In genomic region chr11:5600374-5600851, GRCh38 we compare ENCODE assay signal across 8 cellular contexts. TPM values are rescaled to one million over a fixed set of nuclear protein-coding genes. Genes with fewer than 3 reads are reported as not detected.
DNase-seq lines count a peak whose midpoint lies in the region; ATAC-seq, FAIRE-seq and TF ChIP-seq lines count a peak whose summit lies in the region.

No MANE protein-coding gene starts in this region.

- no peak overlapping the region for H2AFZ ChIP-seq in MM.1S (ENCODE audit: low read length)
- H2AFZ ChIP-seq in HepG2 (ENCODE audit: low read length): no peak overlapping the region

- WGBS in HepG2 (ENCODE audit: low lambda C conversion rate): 7% methylated on average over 9 of the region's 9 CpGs

- H3K36me3 ChIP-seq in HEK293 (ENCODE audit: control insufficient read depth in 2 of 2, insufficient read depth in 1 of 2, low read length in 2 of 2) (peaks cover 0 to 12% of the 10 kb centered on the region in 2 experiments; a peak in 1 of 3 replicates), MM.1S (replicated peaks; ENCODE audit: insufficient read depth, low read length) (no peaks in the 10 kb centered on the region), HepG2 (replicated peaks in 1 of 2; ENCODE audit: control insufficient read depth in 1 of 2, insufficient read depth in 2 of 2, low read length in 2 of 2) (no peaks in the 10 kb centered on the region)

- no peaks in the 10 kb centered on the region for H4K20me1 ChIP-seq in MM.1S (ENCODE audit: insufficient read depth, low read length)
- no peaks in the 10 kb centered on the region for H4K20me1 ChIP-seq in HepG2 (ENCODE audit: insufficient read depth, low read length)

- H3K4me1 ChIP-seq in HEK293 (ENCODE audit: control insufficient read depth, insufficient read depth, low read length): no peaks in the 10 kb centered on the region
- H3K4me1 ChIP-seq in MM.1S (ENCODE audit: low read length): no peaks in the 10 kb centered on the region
- H3K4me1 ChIP-seq in HepG2 (ENCODE audit: insufficient read depth, low read length): no peaks in the 10 kb centered on the region

- H3K4me2 ChIP-seq in MM.1S (ENCODE audit: low read depth, low read length): no peak overlapping the region
- no peak overlapping the region for H3K4me2 ChIP-seq in HepG2 (ENCODE audit: low read depth, low read length)

- H3K79me2 ChIP-seq in MM.1S (ENCODE audit: low read length) (no peaks in the 10 kb centered on the region), HepG2 (ENCODE audit: insufficient read depth, low read length) (no peaks in the 10 kb centered on the region)

- TF ChIP-seq EP300 in HepG2 (IDR thresholded peaks at IDR 0.05; ENCODE audit: low read depth in 2 of 2, low read length in 2 of 2) (no peak), HepG2 (CRISPR knock-in tag; IDR thresholded peaks at IDR 0.05; ENCODE audit: borderline replicate concordance) (no peak)

- ATAC-seq in HepG2: peak; percentile 99

- no peaks in the 10 kb centered on the region for H3F3A ChIP-seq in MM.1S (ENCODE audit: insufficient read depth, low read length)

- H3K27me3 Mint-ChIP-seq in chondrocyte (ENCODE audit: low read depth): no peaks in the 10 kb centered on the region

- H3K27ac ChIP-seq in HEK293 (ENCODE audit: extremely low read depth, low read depth, low read length) (no peak overlapping the region), MM.1S (ENCODE audit: low read length) (no peak overlapping the region), VCaP (no peak overlapping the region), HepG2 (ENCODE audit: extremely low read length, insufficient read depth, low read length) (no peak overlapping the region)

- H3K4me1 Mint-ChIP-seq in chondrocyte (ENCODE audit: low read depth): peaks cover 42% of the 10 kb centered on the region

- TF ChIP-seq CTCF in HEK293 (tag by site-specific recombination; IDR thresholded peaks at IDR 0.05): peak; percentile 66
- TF ChIP-seq CTCF in MM.1S (IDR thresholded peaks at IDR 0.05; ENCODE audit: low read length): peak; percentile 73
- peak; percentile 83 for TF ChIP-seq CTCF in VCaP (conservative IDR thresholded peaks at IDR 0.05)
- TF ChIP-seq CTCF in chondrocyte (IDR thresholded peaks at IDR 0.05): peak; percentile 92
- TF ChIP-seq CTCF in HepG2 (CRISPR knock-in tag; IDR thresholded peaks at IDR 0.05): peak; percentile 77

- DNase-seq in NCI-H524 (lab: John Stamatoyannopoulos, UW) (peak; percentile 8 to 47), NCI-H524 treated with DMSO at 0.1 percent for 48 hours (lab: John Stamatoyannopoulos, UW) (no peak), MM.1S (peak; percentile 67), chondrocyte (ENCODE audit: low spot score) (no peak), HepG2 (ENCODE audit: low spot score) (peak; percentile 63)
- DNase-seq in stimulated activated CD4-positive, alpha-beta T cell treated with anti-CD3 and anti-CD28 coated beads, TNF-alpha, amount 100 ng/mL, for 1 hour (ENCODE audit: low read depth in 3 of 3, low spot score in 1 of 3): peak in 2 of 3 donors; percentile 14 to 22

- CTCF ChIA-PET in HEK293 (lab: Yijun Ruan, JAX) (interaction anchor here (0.5 to 1.4 kb wide), 5 partner anchors 11 to 113 kb away, joined by 3 to 11 read pairs (median 3); no protein-coding TSS in a partner anchor), HepG2 (lab: Yijun Ruan, JAX; ENCODE audit: low intra/inter-chr PET ratio, low total read pairs) (interaction anchor here (1.0 to 2.9 kb wide), 2 partner anchors 208 to 753 kb away, joined by 4 to 37 read pairs; partner anchors contain the start of gene OR52N2)

- H3K27me3 ChIP-seq in MM.1S (replicated peaks; ENCODE audit: insufficient read depth, low read length): no peaks in the 10 kb centered on the region
- H3K27me3 ChIP-seq in HepG2 (ENCODE audit: control insufficient read depth in 1 of 2, insufficient read depth in 2 of 2, low read length in 2 of 2): 0 out of 5 replicates have a peak, but pooled peaks cover 0 to 4% of the 10 kb centered on the region in 2 experiments

- H3K36me3 Mint-ChIP-seq in chondrocyte (ENCODE audit: low read depth): peaks cover 1% of the 10 kb centered on the region

- peak overlapping the region; percentile 85 for H3K27ac Mint-ChIP-seq in chondrocyte (ENCODE audit: unreplicated experiment)

- intact Hi-C loops in HepG2 (cut with micrococcal nuclease; ENCODE audit: unreplicated experiment): loop anchor here (1.0 kb wide), 1 partner anchor 208 kb away; the partner anchor contains the start of gene OR52N2

- FAIRE-seq in HepG2 (lab: Jason Lieb, UNC): peak; percentile 83

- H3K9me3 ChIP-seq in HEK293 (ENCODE audit: control insufficient read depth, insufficient read depth, low read depth, low read length): no peaks in the 10 kb centered on the region
- H3K9me3 ChIP-seq in MM.1S (replicated peaks; ENCODE audit: insufficient read depth, low read length): no peaks in the 10 kb centered on the region
- no peaks in the 10 kb centered on the region for H3K9me3 ChIP-seq in HepG2 (ENCODE audit: low read length)

- in situ Hi-C loops in HepG2 (cut with HindIII; ENCODE audit: extremely low pct_ligation_motif_present, low pct_unique_long_range_greater_than_20kb): loop anchor here (5.0 kb wide), 1 partner anchor 207 kb away; the partner anchor contains the start of gene OR52N2

- no peak overlapping the region for H3K4me3 Mint-ChIP-seq in chondrocyte (ENCODE audit: unreplicated experiment)

- no peak overlapping the region for H3K9ac ChIP-seq in MM.1S (ENCODE audit: low read length)
- H3K9ac ChIP-seq in HepG2 (ENCODE audit: insufficient read depth, low read depth, low read length): no peak overlapping the region

- no peak for TF ChIP-seq POLR2A in HepG2 (IDR thresholded peaks at IDR 0.05; ENCODE audit: insufficient read depth in 1 of 2, low read depth in 2 of 2, low read length in 2 of 2)

- no peaks in the 10 kb centered on the region for H3K9me2 ChIP-seq in MM.1S (replicated peaks; ENCODE audit: insufficient read depth, low read length)

- POLR2A ChIA-PET in HEK293 (lab: Yijun Ruan, JAX) (interaction anchor here (0.5 kb wide), 1 partner anchor 22 kb away, joined by 4 read pairs; no protein-coding TSS in a partner anchor), HepG2 (lab: Yijun Ruan, JAX) (interaction anchor here (1.1 kb wide), 1 partner anchor 84 kb away, joined by 3 read pairs; no protein-coding TSS in a partner anchor)

- no TSS peak for BruUV-seq in HepG2 (replicated peaks; lab: Mats Ljungman, UMichigan)

- H3K4me3 ChIP-seq in HEK293 (ENCODE audit: low read depth, low read length) (no peak overlapping the region), MM.1S (ENCODE audit: low read length) (no peak overlapping the region), HepG2 (replicated peaks in 1 of 3; ENCODE audit: insufficient read depth in 1 of 3, low read depth in 2 of 3, low read length in 3 of 3) (no peak overlapping the region)

- no peaks in the 10 kb centered on the region for H3K9me3 Mint-ChIP-seq in chondrocyte (ENCODE audit: low read depth)

- no peak; the same call in 1 of the 2 replicates for TF ChIP-seq RAD21 in HepG2 (CRISPR knock-in tag; IDR thresholded peaks at IDR 0.05)

RNA-seq across cellular contexts. Expression of gene TRIM6, which starts 4.0 kb away (rescaled TPM):
- total RNA-seq in chondrocyte (1.5 to 2.3 TPM (median 2.1 TPM) in 3 replicates), HepG2 (2016; rRNA removed; fragmentation: Illumina TruSeq; extraction: Trizol) (not detected in 2 replicates)
- total RNA-seq in HepG2 (2016; cell fraction: cytosol; rRNA removed; fragmentation: Illumina TruSeq; extraction: Trizol; ENCODE audit: low read depth): not detected in 2 replicates
- not detected in 2 replicates for total RNA-seq in HepG2 (2016; cell fraction: insoluble cytoplasmic fraction; rRNA removed; fragmentation: Illumina TruSeq; extraction: Trizol)
- not detected in 2 replicates for total RNA-seq in HepG2 (2016; cell fraction: membrane; rRNA removed; fragmentation: Illumina TruSeq; extraction: Trizol)
- total RNA-seq in HepG2 (2016; cell fraction: nucleus; rRNA removed; fragmentation: Illumina TruSeq; extraction: Trizol): not detected in 2 replicates
- polyA plus RNA-seq in HepG2 (2011; rRNA removed): not detected in 2 replicates
- polyA plus RNA-seq in HepG2 (2011; cell fraction: cytosol; rRNA removed): not detected in 2 replicates
- polyA plus RNA-seq in HepG2 (2011; cell fraction: nucleus; rRNA removed): not detected in 2 replicates
- not detected in 2 replicates for polyA plus RNA-seq in HepG2 (2012)
- polyA plus RNA-seq in HepG2 (2016; cell fraction: cytosol; fragmentation: Illumina TruSeq; extraction: Trizol; ENCODE audit: low read depth): not detected in 2 replicates
- polyA plus RNA-seq in HepG2 (2016; cell fraction: insoluble cytoplasmic fraction; fragmentation: Illumina TruSeq; extraction: Trizol; ENCODE audit: low read depth): not detected in 2 replicates
- not detected in 2 replicates for polyA plus RNA-seq in HepG2 (2016; cell fraction: membrane; fragmentation: Illumina TruSeq; extraction: Trizol; ENCODE audit: low read depth)
- not detected in 2 replicates for polyA plus RNA-seq in HepG2 (2016; cell fraction: nucleus; fragmentation: Illumina TruSeq; extraction: Trizol; ENCODE audit: insufficient read depth, low read depth)
- polyA minus RNA-seq in HepG2 (2011; rRNA and poly(A)+ RNA removed; ENCODE audit: low replicate concordance): not detected in 2 replicates
- polyA minus RNA-seq in HepG2 (2011; cell fraction: cytosol; rRNA and poly(A)+ RNA removed): not detected in 2 replicates
- not detected in 2 replicates for polyA minus RNA-seq in HepG2 (2011; cell fraction: nucleus; rRNA and poly(A)+ RNA removed)

RNA-seq across cellular contexts. Expression of gene OR52B6, which starts 19.7 kb away (rescaled TPM):
- total RNA-seq in chondrocyte (not detected in 3 replicates), HepG2 (2016; rRNA removed; fragmentation: Illumina TruSeq; extraction: Trizol) (not detected in 2 replicates)
- total RNA-seq in HepG2 (2016; cell fraction: cytosol; rRNA removed; fragmentation: Illumina TruSeq; extraction: Trizol; ENCODE audit: low read depth): not detected in 2 replicates
- total RNA-seq in HepG2 (2016; cell fraction: insoluble cytoplasmic fraction; rRNA removed; fragmentation: Illumina TruSeq; extraction: Trizol): not detected in 2 replicates
- not detected in 2 replicates for total RNA-seq in HepG2 (2016; cell fraction: membrane; rRNA removed; fragmentation: Illumina TruSeq; extraction: Trizol)
- not detected in 2 replicates for total RNA-seq in HepG2 (2016; cell fraction: nucleus; rRNA removed; fragmentation: Illumina TruSeq; extraction: Trizol)
- polyA plus RNA-seq in HepG2 (2011; rRNA removed): not detected in 2 replicates
- not detected in 2 replicates for polyA plus RNA-seq in HepG2 (2011; cell fraction: cytosol; rRNA removed)
- not detected in 2 replicates for polyA plus RNA-seq in HepG2 (2011; cell fraction: nucleus; rRNA removed)
- not detected in 2 replicates for polyA plus RNA-seq in HepG2 (2012)
- not detected in 2 replicates for polyA plus RNA-seq in HepG2 (2016; cell fraction: cytosol; fragmentation: Illumina TruSeq; extraction: Trizol; ENCODE audit: low read depth)
- not detected in 2 replicates for polyA plus RNA-seq in HepG2 (2016; cell fraction: insoluble cytoplasmic fraction; fragmentation: Illumina TruSeq; extraction: Trizol; ENCODE audit: low read depth)
- not detected in 2 replicates for polyA plus RNA-seq in HepG2 (2016; cell fraction: membrane; fragmentation: Illumina TruSeq; extraction: Trizol; ENCODE audit: low read depth)
- not detected in 2 replicates for polyA plus RNA-seq in HepG2 (2016; cell fraction: nucleus; fragmentation: Illumina TruSeq; extraction: Trizol; ENCODE audit: insufficient read depth, low read depth)
- polyA minus RNA-seq in HepG2 (2011; rRNA and poly(A)+ RNA removed; ENCODE audit: low replicate concordance): not detected in 2 replicates
- not detected in 2 replicates for polyA minus RNA-seq in HepG2 (2011; cell fraction: cytosol; rRNA and poly(A)+ RNA removed)
- polyA minus RNA-seq in HepG2 (2011; cell fraction: nucleus; rRNA and poly(A)+ RNA removed): not detected in 2 replicates

RNA-seq across cellular contexts. Expression of gene TRIM34, which starts 24.4 kb away (rescaled TPM):
- 1.6 to 4.0 TPM (median 2.1 TPM) in 3 replicates for total RNA-seq in chondrocyte
- 0.42 and 0.72 TPM in 2 replicates for total RNA-seq in HepG2 (2016; rRNA removed; fragmentation: Illumina TruSeq; extraction: Trizol)
- total RNA-seq in HepG2 (2016; cell fraction: cytosol; rRNA removed; fragmentation: Illumina TruSeq; extraction: Trizol; ENCODE audit: low read depth): 0.09 TPM in 1 of 2 replicates, not detected in the other
- 0.40 and 0.48 TPM in 2 replicates for total RNA-seq in HepG2 (2016; cell fraction: insoluble cytoplasmic fraction; rRNA removed; fragmentation: Illumina TruSeq; extraction: Trizol)
- 0.10 and 0.40 TPM in 2 replicates for total RNA-seq in HepG2 (2016; cell fraction: membrane; rRNA removed; fragmentation: Illumina TruSeq; extraction: Trizol)
- total RNA-seq in HepG2 (2016; cell fraction: nucleus; rRNA removed; fragmentation: Illumina TruSeq; extraction: Trizol): 0.47 and 0.68 TPM in 2 replicates
- 0.13 and 0.33 TPM in 2 replicates for polyA plus RNA-seq in HepG2 (2011; rRNA removed)
- 0.11 and 0.17 TPM in 2 replicates for polyA plus RNA-seq in HepG2 (2011; cell fraction: cytosol; rRNA removed)
- polyA plus RNA-seq in HepG2 (2011; cell fraction: nucleus; rRNA removed): 0.35 and 0.83 TPM in 2 replicates
- polyA plus RNA-seq in HepG2 (2012): 0.07 and 0.16 TPM in 2 replicates
- 0.12 TPM in 1 of 2 replicates, not detected in the other for polyA plus RNA-seq in HepG2 (2016; cell fraction: cytosol; fragmentation: Illumina TruSeq; extraction: Trizol; ENCODE audit: low read depth)
- 0.43 and 0.85 TPM in 2 replicates for polyA plus RNA-seq in HepG2 (2016; cell fraction: insoluble cytoplasmic fraction; fragmentation: Illumina TruSeq; extraction: Trizol; ENCODE audit: low read depth)
- 0.09 TPM in 1 of 2 replicates, not detected in the other for polyA plus RNA-seq in HepG2 (2016; cell fraction: membrane; fragmentation: Illumina TruSeq; extraction: Trizol; ENCODE audit: low read depth)
- 0.57 and 0.62 TPM in 2 replicates for polyA plus RNA-seq in HepG2 (2016; cell fraction: nucleus; fragmentation: Illumina TruSeq; extraction: Trizol; ENCODE audit: insufficient read depth, low read depth)
- 2.3 TPM in 1 of 2 replicates, not detected in the other for polyA minus RNA-seq in HepG2 (2011; rRNA and poly(A)+ RNA removed; ENCODE audit: low replicate concordance)
- polyA minus RNA-seq in HepG2 (2011; cell fraction: cytosol; rRNA and poly(A)+ RNA removed): not detected in 2 replicates
- 0.26 and 0.62 TPM in 2 replicates for polyA minus RNA-seq in HepG2 (2011; cell fraction: nucleus; rRNA and poly(A)+ RNA removed)

RNA-seq across cellular contexts. Expression of gene OR52H1, which starts 52.1 kb away (rescaled TPM):
- total RNA-seq in chondrocyte (0.39 TPM in 1 of 3 replicates, not detected in the others), HepG2 (2016; rRNA removed; fragmentation: Illumina TruSeq; extraction: Trizol) (not detected in 2 replicates)
- not detected in 2 replicates for total RNA-seq in HepG2 (2016; cell fraction: cytosol; rRNA removed; fragmentation: Illumina TruSeq; extraction: Trizol; ENCODE audit: low read depth)
- total RNA-seq in HepG2 (2016; cell fraction: insoluble cytoplasmic fraction; rRNA removed; fragmentation: Illumina TruSeq; extraction: Trizol): not detected in 2 replicates
- total RNA-seq in HepG2 (2016; cell fraction: membrane; rRNA removed; fragmentation: Illumina TruSeq; extraction: Trizol): not detected in 2 replicates
- total RNA-seq in HepG2 (2016; cell fraction: nucleus; rRNA removed; fragmentation: Illumina TruSeq; extraction: Trizol): not detected in 2 replicates
- not detected in 2 replicates for polyA plus RNA-seq in HepG2 (2011; rRNA removed)
- polyA plus RNA-seq in HepG2 (2011; cell fraction: cytosol; rRNA removed): not detected in 2 replicates
- 0.12 and 0.16 TPM in 2 replicates for polyA plus RNA-seq in HepG2 (2011; cell fraction: nucleus; rRNA removed)
- not detected in 2 replicates for polyA plus RNA-seq in HepG2 (2012)
- not detected in 2 replicates for polyA plus RNA-seq in HepG2 (2016; cell fraction: cytosol; fragmentation: Illumina TruSeq; extraction: Trizol; ENCODE audit: low read depth)
- not detected in 2 replicates for polyA plus RNA-seq in HepG2 (2016; cell fraction: insoluble cytoplasmic fraction; fragmentation: Illumina TruSeq; extraction: Trizol; ENCODE audit: low read depth)
- polyA plus RNA-seq in HepG2 (2016; cell fraction: membrane; fragmentation: Illumina TruSeq; extraction: Trizol; ENCODE audit: low read depth): not detected in 2 replicates
- polyA plus RNA-seq in HepG2 (2016; cell fraction: nucleus; fragmentation: Illumina TruSeq; extraction: Trizol; ENCODE audit: insufficient read depth, low read depth): not detected in 2 replicates
- 1.3 TPM in 1 of 2 replicates, not detected in the other for polyA minus RNA-seq in HepG2 (2011; rRNA and poly(A)+ RNA removed; ENCODE audit: low replicate concordance)
- not detected in 2 replicates for polyA minus RNA-seq in HepG2 (2011; cell fraction: cytosol; rRNA and poly(A)+ RNA removed)
- 0.39 and 1.1 TPM in 2 replicates for polyA minus RNA-seq in HepG2 (2011; cell fraction: nucleus; rRNA and poly(A)+ RNA removed)

Comparison
In these comparisons a context has a peak if more than half of its experiments do, and no peak if none do; other contexts are left out.
1. DNase-seq: peak in NCI-H524 (2 of 2), MM.1S (single experiment), HepG2 (single experiment) and stimulated activated CD4-positive, alpha-beta T cell treated with anti-CD3 and anti-CD28 coated beads, TNF-alpha, amount 100 ng/mL, for 1 hour (2 of 3); none in NCI-H524 treated with DMSO at 0.1 percent for 48 hours (single experiment) and chondrocyte (single experiment).
2. Peak in every context shown above with its lines, with median percentiles within 50 percentile points of each other: CTCF ChIP-seq.